ENCODE assay signal across 1 cellular context in the genomic region with DNA sequence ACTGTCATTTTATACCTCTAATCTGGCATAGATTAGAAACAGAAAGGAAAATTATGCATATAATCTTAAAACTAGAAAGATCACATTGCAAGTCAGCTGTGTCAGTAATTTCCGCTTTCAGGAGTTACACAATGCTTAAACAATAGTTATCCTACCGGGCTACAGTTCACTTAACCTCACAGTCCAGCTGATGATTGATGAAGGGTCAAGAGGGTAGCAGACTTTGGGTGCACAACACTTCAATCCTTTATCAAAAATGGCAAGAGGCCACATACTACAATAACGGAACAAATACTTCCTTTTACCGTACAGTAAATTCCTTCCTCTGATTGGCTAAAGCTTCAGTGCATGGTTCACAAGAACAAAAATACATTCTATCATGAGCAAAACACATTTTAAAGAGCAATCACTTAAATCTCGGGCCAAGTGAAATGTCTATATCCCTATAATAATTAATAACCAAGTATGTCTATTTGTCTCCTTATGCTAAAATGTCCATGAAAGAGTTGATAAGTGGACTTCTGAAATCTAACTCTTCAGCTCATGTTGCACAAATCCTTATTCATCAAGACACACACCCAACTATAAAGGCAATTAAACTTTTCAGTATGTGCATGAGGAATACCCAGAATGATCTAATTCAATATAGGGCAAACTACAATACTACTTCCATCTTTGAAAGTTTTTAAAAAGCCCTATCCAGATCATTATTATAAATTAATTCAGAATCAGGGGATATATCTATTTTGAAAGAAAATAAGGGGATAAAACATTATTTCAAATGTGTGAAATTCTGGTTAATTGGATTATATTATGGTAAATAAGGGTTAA.
A peak's percentile ranks its signal among the peaks of the same experiment; 100 is the strongest.
TF ChIP-seq lines count a peak whose summit lies in the region.

No MANE protein-coding gene starts in this region.

TF ChIP-seq in HepG2, 621 proteins besides CTCF, POLR2A, EP300 and RAD21 (continued from another document and continues in another):
- TF ChIP-seq, protein P1, sequence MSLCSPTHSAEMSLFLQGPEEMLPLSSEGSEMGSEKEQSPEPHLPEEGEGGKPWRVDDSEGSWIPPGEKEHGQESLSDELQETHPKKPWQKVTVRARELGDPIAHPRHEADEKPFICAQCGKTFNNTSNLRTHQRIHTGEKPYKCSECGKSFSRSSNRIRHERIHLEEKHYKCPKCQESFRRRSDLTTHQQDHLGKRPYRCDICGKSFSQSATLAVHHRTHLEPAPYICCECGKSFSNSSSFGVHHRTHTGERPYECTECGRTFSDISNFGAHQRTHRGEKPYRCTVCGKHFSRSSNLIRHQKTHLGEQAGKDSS (CRISPR knock-in tag; IDR thresholded peaks at IDR 0.05; ENCODE audit: borderline replicate concordance, low read depth): no peak
- no peak for TF ChIP-seq ZNF335 (CRISPR knock-in tag; IDR thresholded peaks at IDR 0.05)
- peak; percentile 100 for TF ChIP-seq ELF3 (CRISPR knock-in tag; IDR thresholded peaks at IDR 0.05)
- peak; percentile 53; the same call in 1 of the 2 replicates for TF ChIP-seq CHD4 (IDR thresholded peaks at IDR 0.05; ENCODE audit: borderline replicate concordance, low read length)
- TF ChIP-seq, protein P2, sequence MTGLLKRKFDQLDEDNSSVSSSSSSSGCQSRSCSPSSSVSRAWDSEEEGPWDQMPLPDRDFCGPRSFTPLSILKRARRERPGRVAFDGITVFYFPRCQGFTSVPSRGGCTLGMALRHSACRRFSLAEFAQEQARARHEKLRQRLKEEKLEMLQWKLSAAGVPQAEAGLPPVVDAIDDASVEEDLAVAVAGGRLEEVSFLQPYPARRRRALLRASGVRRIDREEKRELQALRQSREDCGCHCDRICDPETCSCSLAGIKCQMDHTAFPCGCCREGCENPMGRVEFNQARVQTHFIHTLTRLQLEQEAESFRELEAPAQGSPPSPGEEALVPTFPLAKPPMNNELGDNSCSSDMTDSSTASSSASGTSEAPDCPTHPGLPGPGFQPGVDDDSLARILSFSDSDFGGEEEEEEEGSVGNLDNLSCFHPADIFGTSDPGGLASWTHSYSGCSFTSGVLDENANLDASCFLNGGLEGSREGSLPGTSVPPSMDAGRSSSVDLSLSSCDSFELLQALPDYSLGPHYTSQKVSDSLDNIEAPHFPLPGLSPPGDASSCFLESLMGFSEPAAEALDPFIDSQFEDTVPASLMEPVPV (CRISPR knock-in tag; IDR thresholded peaks at IDR 0.05): no peak
- no peak for TF ChIP-seq SIN3A (IDR thresholded peaks at IDR 0.05; ENCODE audit: borderline replicate concordance, low read depth, low read length)
- TF ChIP-seq SRY (CRISPR knock-in tag; IDR thresholded peaks at IDR 0.05): no peak
- TF ChIP-seq U2AF1 (optimal IDR thresholded peaks at IDR 0.05; ENCODE audit: low read depth, low read length): no peak
- TF ChIP-seq FOXK1 (CRISPR knock-in tag; IDR thresholded peaks at IDR 0.05; ENCODE audit: borderline replicate concordance, low read depth): peak; percentile 98
- TF ChIP-seq TBX2 (CRISPR knock-in tag; IDR thresholded peaks at IDR 0.05; ENCODE audit: borderline replicate concordance): peak; percentile 84; the same call in 1 of the 2 replicates
- TF ChIP-seq ZNF660 (CRISPR knock-in tag; IDR thresholded peaks at IDR 0.05; ENCODE audit: borderline replicate concordance, low read depth): no peak
- TF ChIP-seq ZNF17 (CRISPR knock-in tag; IDR thresholded peaks at IDR 0.05): no peak
- TF ChIP-seq ZNF30 (CRISPR knock-in tag; IDR thresholded peaks at IDR 0.05): no peak
- TF ChIP-seq, protein P3, sequence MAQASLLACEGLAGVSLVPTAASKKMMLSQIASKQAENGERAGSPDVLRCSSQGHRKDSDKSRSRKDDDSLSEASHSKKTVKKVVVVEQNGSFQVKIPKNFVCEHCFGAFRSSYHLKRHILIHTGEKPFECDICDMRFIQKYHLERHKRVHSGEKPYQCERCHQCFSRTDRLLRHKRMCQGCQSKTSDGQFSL (CRISPR knock-in tag; IDR thresholded peaks at IDR 0.05): no peak
- TF ChIP-seq ZC3H4 (CRISPR knock-in tag; IDR thresholded peaks at IDR 0.05; ENCODE audit: borderline replicate concordance): no peak
- no peak for TF ChIP-seq MATR3 (CRISPR knock-in tag; IDR thresholded peaks at IDR 0.05)
- no peak for TF ChIP-seq ZNF563 (CRISPR knock-in tag; IDR thresholded peaks at IDR 0.05)
- TF ChIP-seq ZNF12 (CRISPR knock-in tag; IDR thresholded peaks at IDR 0.05): peak; percentile 85
- no peak for TF ChIP-seq SMAD9 (CRISPR knock-in tag; IDR thresholded peaks at IDR 0.05)
- TF ChIP-seq RBAK (CRISPR knock-in tag; IDR thresholded peaks at IDR 0.05): no peak
- TF ChIP-seq, protein P4, sequence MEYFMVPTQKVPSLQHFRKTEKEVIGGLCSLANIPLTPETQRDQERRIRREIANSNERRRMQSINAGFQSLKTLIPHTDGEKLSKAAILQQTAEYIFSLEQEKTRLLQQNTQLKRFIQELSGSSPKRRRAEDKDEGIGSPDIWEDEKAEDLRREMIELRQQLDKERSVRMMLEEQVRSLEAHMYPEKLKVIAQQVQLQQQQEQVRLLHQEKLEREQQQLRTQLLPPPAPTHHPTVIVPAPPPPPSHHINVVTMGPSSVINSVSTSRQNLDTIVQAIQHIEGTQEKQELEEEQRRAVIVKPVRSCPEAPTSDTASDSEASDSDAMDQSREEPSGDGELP (IDR thresholded peaks at IDR 0.05; ENCODE audit: borderline replicate concordance, low read depth): peak; percentile 99
- TF ChIP-seq ZKSCAN5 (CRISPR knock-in tag; IDR thresholded peaks at IDR 0.05): no peak
- no peak for TF ChIP-seq HOXA9 (CRISPR knock-in tag; IDR thresholded peaks at IDR 0.05; ENCODE audit: borderline replicate concordance)
- no peak for TF ChIP-seq FOXP1 (IDR thresholded peaks at IDR 0.05)
- peak; percentile 91 for TF ChIP-seq FOXP1 (CRISPR knock-in tag; IDR thresholded peaks at IDR 0.05)
- TF ChIP-seq HOXA3 (CRISPR knock-in tag; IDR thresholded peaks at IDR 0.05): peak; percentile 32; the same call in 1 of the 2 replicates
- TF ChIP-seq NFKBIZ (CRISPR knock-in tag; IDR thresholded peaks at IDR 0.05): peak; percentile 76; the same call in 1 of the 2 replicates
- peak; percentile 69; the same call in 1 of the 2 replicates for TF ChIP-seq ZNF543 (CRISPR knock-in tag; IDR thresholded peaks at IDR 0.05)
- TF ChIP-seq SNRNP70 (IDR thresholded peaks at IDR 0.05; ENCODE audit: low read depth, low read length): no peak
- TF ChIP-seq, protein P5, sequence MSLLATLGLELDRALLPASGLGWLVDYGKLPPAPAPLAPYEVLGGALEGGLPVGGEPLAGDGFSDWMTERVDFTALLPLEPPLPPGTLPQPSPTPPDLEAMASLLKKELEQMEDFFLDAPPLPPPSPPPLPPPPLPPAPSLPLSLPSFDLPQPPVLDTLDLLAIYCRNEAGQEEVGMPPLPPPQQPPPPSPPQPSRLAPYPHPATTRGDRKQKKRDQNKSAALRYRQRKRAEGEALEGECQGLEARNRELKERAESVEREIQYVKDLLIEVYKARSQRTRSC (CRISPR knock-in tag; IDR thresholded peaks at IDR 0.05; ENCODE audit: low read depth): no peak
- no peak for TF ChIP-seq ZNF709 (CRISPR knock-in tag; IDR thresholded peaks at IDR 0.05)
- no peak for TF ChIP-seq SMARCE1 (IDR thresholded peaks at IDR 0.05; ENCODE audit: borderline replicate concordance)
- no peak for TF ChIP-seq HDAC6 (IDR thresholded peaks at IDR 0.05; ENCODE audit: low read depth, low read length)
- peak; percentile 95; the same call in 1 of the 2 replicates for TF ChIP-seq MIER3 (CRISPR knock-in tag; IDR thresholded peaks at IDR 0.05; ENCODE audit: borderline replicate concordance)
- TF ChIP-seq MIXL1 (CRISPR knock-in tag; IDR thresholded peaks at IDR 0.05): peak; percentile 98
- TF ChIP-seq IKZF1 (IDR thresholded peaks at IDR 0.05): no peak
- TF ChIP-seq, protein P6, sequence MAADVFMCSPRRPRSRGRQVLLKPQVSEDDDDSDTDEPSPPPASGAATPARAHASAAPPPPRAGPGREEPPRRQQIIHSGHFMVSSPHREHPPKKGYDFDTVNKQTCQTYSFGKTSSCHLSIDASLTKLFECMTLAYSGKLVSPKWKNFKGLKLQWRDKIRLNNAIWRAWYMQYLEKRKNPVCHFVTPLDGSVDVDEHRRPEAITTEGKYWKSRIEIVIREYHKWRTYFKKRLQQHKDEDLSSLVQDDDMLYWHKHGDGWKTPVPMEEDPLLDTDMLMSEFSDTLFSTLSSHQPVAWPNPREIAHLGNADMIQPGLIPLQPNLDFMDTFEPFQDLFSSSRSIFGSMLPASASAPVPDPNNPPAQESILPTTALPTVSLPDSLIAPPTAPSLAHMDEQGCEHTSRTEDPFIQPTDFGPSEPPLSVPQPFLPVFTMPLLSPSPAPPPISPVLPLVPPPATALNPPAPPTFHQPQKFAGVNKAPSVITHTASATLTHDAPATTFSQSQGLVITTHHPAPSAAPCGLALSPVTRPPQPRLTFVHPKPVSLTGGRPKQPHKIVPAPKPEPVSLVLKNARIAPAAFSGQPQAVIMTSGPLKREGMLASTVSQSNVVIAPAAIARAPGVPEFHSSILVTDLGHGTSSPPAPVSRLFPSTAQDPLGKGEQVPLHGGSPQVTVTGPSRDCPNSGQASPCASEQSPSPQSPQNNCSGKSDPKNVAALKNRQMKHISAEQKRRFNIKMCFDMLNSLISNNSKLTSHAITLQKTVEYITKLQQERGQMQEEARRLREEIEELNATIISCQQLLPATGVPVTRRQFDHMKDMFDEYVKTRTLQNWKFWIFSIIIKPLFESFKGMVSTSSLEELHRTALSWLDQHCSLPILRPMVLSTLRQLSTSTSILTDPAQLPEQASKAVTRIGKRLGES (CRISPR knock-in tag; IDR thresholded peaks at IDR 0.05; ENCODE audit: borderline replicate concordance): no peak
- TF ChIP-seq ZNF572 (CRISPR knock-in tag; IDR thresholded peaks at IDR 0.05): no peak
- no peak for TF ChIP-seq ZFP36L1 (CRISPR knock-in tag; IDR thresholded peaks at IDR 0.05)
- TF ChIP-seq, protein P7, sequence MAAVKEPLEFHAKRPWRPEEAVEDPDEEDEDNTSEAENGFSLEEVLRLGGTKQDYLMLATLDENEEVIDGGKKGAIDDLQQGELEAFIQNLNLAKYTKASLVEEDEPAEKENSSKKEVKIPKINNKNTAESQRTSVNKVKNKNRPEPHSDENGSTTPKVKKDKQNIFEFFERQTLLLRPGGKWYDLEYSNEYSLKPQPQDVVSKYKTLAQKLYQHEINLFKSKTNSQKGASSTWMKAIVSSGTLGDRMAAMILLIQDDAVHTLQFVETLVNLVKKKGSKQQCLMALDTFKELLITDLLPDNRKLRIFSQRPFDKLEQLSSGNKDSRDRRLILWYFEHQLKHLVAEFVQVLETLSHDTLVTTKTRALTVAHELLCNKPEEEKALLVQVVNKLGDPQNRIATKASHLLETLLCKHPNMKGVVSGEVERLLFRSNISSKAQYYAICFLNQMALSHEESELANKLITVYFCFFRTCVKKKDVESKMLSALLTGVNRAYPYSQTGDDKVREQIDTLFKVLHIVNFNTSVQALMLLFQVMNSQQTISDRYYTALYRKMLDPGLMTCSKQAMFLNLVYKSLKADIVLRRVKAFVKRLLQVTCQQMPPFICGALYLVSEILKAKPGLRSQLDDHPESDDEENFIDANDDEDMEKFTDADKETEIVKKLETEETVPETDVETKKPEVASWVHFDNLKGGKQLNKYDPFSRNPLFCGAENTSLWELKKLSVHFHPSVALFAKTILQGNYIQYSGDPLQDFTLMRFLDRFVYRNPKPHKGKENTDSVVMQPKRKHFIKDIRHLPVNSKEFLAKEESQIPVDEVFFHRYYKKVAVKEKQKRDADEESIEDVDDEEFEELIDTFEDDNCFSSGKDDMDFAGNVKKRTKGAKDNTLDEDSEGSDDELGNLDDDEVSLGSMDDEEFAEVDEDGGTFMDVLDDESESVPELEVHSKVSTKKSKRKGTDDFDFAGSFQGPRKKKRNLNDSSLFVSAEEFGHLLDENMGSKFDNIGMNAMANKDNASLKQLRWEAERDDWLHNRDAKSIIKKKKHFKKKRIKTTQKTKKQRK (IDR thresholded peaks at IDR 0.05; ENCODE audit: low read length): no peak
- TF ChIP-seq SCMH1 (CRISPR knock-in tag; IDR thresholded peaks at IDR 0.05; ENCODE audit: borderline replicate concordance): no peak
- TF ChIP-seq ZNF782 (CRISPR knock-in tag; IDR thresholded peaks at IDR 0.05; ENCODE audit: borderline replicate concordance): no peak
- TF ChIP-seq, protein P8, sequence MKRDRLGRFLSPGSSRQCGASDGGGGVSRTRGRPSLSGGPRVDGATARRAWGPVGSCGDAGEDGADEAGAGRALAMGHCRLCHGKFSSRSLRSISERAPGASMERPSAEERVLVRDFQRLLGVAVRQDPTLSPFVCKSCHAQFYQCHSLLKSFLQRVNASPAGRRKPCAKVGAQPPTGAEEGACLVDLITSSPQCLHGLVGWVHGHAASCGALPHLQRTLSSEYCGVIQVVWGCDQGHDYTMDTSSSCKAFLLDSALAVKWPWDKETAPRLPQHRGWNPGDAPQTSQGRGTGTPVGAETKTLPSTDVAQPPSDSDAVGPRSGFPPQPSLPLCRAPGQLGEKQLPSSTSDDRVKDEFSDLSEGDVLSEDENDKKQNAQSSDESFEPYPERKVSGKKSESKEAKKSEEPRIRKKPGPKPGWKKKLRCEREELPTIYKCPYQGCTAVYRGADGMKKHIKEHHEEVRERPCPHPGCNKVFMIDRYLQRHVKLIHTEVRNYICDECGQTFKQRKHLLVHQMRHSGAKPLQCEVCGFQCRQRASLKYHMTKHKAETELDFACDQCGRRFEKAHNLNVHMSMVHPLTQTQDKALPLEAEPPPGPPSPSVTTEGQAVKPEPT (CRISPR knock-in tag; IDR thresholded peaks at IDR 0.05; ENCODE audit: low read depth): no peak
- TF ChIP-seq, protein P9, sequence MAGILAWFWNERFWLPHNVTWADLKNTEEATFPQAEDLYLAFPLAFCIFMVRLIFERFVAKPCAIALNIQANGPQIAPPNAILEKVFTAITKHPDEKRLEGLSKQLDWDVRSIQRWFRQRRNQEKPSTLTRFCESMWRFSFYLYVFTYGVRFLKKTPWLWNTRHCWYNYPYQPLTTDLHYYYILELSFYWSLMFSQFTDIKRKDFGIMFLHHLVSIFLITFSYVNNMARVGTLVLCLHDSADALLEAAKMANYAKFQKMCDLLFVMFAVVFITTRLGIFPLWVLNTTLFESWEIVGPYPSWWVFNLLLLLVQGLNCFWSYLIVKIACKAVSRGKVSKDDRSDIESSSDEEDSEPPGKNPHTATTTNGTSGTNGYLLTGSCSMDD (CRISPR knock-in tag; IDR thresholded peaks at IDR 0.05): no peak
- TF ChIP-seq TAF15 (IDR thresholded peaks at IDR 0.05; ENCODE audit: low read depth, low read length, poor library complexity, severe bottlenecking): no peak
- peak; percentile 51; the same call in 1 of the 2 replicates for TF ChIP-seq SAFB2 (CRISPR knock-in tag; IDR thresholded peaks at IDR 0.05; ENCODE audit: borderline replicate concordance, low read depth)
- TF ChIP-seq, protein P10, sequence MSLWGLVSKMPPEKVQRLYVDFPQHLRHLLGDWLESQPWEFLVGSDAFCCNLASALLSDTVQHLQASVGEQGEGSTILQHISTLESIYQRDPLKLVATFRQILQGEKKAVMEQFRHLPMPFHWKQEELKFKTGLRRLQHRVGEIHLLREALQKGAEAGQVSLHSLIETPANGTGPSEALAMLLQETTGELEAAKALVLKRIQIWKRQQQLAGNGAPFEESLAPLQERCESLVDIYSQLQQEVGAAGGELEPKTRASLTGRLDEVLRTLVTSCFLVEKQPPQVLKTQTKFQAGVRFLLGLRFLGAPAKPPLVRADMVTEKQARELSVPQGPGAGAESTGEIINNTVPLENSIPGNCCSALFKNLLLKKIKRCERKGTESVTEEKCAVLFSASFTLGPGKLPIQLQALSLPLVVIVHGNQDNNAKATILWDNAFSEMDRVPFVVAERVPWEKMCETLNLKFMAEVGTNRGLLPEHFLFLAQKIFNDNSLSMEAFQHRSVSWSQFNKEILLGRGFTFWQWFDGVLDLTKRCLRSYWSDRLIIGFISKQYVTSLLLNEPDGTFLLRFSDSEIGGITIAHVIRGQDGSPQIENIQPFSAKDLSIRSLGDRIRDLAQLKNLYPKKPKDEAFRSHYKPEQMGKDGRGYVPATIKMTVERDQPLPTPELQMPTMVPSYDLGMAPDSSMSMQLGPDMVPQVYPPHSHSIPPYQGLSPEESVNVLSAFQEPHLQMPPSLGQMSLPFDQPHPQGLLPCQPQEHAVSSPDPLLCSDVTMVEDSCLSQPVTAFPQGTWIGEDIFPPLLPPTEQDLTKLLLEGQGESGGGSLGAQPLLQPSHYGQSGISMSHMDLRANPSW (CRISPR knock-in tag; IDR thresholded peaks at IDR 0.05; ENCODE audit: borderline replicate concordance): 0 out of 2 replicates have a peak, but pooled peaks have one; percentile 71
- TF ChIP-seq ZNF274 (CRISPR knock-in tag; IDR thresholded peaks at IDR 0.05): no peak
